Comparison of ENCODE assay signal across 1 cellular context in the genomic region with DNA sequence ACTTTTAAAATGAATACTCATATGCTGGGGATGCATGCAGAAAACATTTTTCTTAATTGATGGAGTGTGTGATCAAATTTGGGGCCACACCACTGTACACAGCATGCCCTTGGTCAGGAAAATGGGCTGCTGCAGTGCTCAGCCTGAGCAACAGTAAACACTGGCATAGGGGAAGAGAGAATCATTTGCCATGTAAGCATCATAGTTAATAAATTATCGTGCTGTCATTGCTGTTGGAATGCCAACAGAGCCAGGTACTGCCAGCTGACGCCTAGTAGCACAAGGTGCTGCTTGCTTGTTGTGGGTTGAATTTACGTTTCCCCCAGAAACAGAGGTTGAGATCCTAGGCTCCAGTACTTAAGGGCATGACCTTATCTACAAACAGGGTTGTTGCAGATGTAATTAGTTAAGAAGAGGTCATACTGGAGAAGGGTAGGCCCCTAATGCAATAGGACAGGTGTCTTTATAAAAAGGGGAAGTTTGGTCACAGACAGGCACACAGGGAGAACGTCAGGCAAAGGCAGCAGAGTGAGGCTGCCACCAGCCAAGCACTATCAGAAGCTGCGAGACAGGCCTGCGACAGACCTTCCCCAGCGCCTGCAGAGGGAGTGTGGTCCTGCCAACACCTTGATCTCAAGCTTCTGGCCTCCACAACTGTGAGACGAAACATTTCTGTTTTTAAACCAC.
TF ChIP-seq lines count a peak whose summit lies in the region.

No MANE protein-coding gene starts in this region.

TF ChIP-seq in GM23338, 12 proteins besides CTCF, POLR2A, EP300 and RAD21 (continued from another document):
- TF ChIP-seq, protein P1, sequence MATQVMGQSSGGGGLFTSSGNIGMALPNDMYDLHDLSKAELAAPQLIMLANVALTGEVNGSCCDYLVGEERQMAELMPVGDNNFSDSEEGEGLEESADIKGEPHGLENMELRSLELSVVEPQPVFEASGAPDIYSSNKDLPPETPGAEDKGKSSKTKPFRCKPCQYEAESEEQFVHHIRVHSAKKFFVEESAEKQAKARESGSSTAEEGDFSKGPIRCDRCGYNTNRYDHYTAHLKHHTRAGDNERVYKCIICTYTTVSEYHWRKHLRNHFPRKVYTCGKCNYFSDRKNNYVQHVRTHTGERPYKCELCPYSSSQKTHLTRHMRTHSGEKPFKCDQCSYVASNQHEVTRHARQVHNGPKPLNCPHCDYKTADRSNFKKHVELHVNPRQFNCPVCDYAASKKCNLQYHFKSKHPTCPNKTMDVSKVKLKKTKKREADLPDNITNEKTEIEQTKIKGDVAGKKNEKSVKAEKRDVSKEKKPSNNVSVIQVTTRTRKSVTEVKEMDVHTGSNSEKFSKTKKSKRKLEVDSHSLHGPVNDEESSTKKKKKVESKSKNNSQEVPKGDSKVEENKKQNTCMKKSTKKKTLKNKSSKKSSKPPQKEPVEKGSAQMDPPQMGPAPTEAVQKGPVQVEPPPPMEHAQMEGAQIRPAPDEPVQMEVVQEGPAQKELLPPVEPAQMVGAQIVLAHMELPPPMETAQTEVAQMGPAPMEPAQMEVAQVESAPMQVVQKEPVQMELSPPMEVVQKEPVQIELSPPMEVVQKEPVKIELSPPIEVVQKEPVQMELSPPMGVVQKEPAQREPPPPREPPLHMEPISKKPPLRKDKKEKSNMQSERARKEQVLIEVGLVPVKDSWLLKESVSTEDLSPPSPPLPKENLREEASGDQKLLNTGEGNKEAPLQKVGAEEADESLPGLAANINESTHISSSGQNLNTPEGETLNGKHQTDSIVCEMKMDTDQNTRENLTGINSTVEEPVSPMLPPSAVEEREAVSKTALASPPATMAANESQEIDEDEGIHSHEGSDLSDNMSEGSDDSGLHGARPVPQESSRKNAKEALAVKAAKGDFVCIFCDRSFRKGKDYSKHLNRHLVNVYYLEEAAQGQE (IDR thresholded peaks at IDR 0.05; ENCODE audit: unreplicated experiment) = no peak
- TF ChIP-seq, protein P2, sequence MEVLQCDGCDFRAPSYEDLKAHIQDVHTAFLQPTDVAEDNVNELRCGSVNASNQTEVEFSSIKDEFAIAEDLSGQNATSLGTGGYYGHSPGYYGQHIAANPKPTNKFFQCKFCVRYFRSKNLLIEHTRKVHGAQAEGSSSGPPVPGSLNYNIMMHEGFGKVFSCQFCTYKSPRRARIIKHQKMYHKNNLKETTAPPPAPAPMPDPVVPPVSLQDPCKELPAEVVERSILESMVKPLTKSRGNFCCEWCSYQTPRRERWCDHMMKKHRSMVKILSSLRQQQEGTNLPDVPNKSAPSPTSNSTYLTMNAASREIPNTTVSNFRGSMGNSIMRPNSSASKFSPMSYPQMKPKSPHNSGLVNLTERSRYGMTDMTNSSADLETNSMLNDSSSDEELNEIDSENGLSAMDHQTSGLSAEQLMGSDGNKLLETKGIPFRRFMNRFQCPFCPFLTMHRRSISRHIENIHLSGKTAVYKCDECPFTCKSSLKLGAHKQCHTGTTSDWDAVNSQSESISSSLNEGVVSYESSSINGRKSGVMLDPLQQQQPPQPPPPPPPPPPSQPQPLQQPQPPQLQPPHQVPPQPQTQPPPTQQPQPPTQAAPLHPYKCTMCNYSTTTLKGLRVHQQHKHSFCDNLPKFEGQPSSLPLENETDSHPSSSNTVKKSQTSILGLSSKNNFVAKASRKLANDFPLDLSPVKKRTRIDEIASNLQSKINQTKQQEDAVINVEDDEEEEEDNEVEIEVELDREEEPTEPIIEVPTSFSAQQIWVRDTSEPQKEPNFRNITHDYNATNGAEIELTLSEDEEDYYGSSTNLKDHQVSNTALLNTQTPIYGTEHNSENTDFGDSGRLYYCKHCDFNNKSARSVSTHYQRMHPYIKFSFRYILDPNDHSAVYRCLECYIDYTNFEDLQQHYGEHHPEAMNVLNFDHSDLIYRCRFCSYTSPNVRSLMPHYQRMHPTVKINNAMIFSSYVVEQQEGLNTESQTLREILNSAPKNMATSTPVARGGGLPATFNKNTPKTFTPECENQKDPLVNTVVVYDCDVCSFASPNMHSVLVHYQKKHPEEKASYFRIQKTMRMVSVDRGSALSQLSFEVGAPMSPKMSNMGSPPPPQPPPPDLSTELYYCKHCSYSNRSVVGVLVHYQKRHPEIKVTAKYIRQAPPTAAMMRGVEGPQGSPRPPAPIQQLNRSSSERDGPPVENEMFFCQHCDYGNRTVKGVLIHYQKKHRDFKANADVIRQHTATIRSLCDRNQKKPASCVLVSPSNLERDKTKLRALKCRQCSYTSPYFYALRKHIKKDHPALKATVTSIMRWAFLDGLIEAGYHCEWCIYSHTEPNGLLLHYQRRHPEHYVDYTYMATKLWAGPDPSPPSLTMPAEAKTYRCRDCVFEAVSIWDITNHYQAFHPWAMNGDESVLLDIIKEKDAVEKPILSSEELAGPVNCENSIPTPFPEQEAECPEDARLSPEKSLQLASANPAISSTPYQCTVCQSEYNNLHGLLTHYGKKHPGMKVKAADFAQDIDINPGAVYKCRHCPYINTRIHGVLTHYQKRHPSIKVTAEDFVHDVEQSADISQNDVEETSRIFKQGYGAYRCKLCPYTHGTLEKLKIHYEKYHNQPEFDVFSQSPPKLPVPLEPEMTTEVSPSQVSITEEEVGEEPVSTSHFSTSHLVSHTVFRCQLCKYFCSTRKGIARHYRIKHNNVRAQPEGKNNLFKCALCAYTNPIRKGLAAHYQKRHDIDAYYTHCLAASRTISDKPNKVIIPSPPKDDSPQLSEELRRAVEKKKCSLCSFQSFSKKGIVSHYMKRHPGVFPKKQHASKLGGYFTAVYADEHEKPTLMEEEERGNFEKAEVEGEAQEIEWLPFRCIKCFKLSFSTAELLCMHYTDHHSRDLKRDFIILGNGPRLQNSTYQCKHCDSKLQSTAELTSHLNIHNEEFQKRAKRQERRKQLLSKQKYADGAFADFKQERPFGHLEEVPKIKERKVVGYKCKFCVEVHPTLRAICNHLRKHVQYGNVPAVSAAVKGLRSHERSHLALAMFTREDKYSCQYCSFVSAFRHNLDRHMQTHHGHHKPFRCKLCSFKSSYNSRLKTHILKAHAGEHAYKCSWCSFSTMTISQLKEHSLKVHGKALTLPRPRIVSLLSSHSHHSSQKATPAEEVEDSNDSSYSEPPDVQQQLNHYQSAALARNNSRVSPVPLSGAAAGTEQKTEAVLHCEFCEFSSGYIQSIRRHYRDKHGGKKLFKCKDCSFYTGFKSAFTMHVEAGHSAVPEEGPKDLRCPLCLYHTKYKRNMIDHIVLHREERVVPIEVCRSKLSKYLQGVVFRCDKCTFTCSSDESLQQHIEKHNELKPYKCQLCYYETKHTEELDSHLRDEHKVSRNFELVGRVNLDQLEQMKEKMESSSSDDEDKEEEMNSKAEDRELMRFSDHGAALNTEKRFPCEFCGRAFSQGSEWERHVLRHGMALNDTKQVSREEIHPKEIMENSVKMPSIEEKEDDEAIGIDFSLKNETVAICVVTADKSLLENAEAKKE (CRISPR knock-in tag; IDR thresholded peaks at IDR 0.05) = no peak
- TF ChIP-seq EZH2phosphoT487 (IDR thresholded peaks at IDR 0.05; ENCODE audit: unreplicated experiment) = no peak
TF ChIP-seq in GM23338: peak in this region for 0.
